8 cellular contexts compared by ENCODE assay signal in genomic region chr2:109612991-109613921, GRCh38. TPM values are rescaled to one million over a fixed set of nuclear protein-coding genes. Genes with fewer than 3 reads are reported as not detected.
A peak's percentile ranks its signal among the peaks of the same experiment; 100 is the strongest.
DNase-seq lines count a peak whose midpoint lies in the region; ATAC-seq and TF ChIP-seq lines count a peak whose summit lies in the region.

No MANE protein-coding gene starts in this region.

- H3K4me2 ChIP-seq in SK-N-SH: peak overlapping the region; percentile 76

- TF ChIP-seq EP300 in SK-N-SH (IDR thresholded peaks at IDR 0.05; ENCODE audit: borderline replicate concordance in 1 of 2, low read depth in 1 of 2, low read length in 1 of 2) (no peak), upper lobe of left lung (IDR thresholded peaks at IDR 0.05) (no peak)

- TF ChIP-seq POLR2A in upper lobe of left lung (IDR thresholded peaks at IDR 0.05): peak in 1 of 4 donors; percentile 79

- H3K4me1 ChIP-seq in SK-N-SH (ENCODE audit: control insufficient read depth in 1 of 2, insufficient read depth in 2 of 2, low read depth in 1 of 2, low read length in 1 of 2) (peaks cover 18 to 34% of the 10 kb centered on the region in 2 experiments; a peak in 3 of 4 replicates), esophagus (ENCODE audit: control insufficient read depth in 2 of 2, insufficient read depth in 2 of 2, low read length in 1 of 2) (peaks cover 0 to 6% of the 10 kb centered on the region in 2 donors), upper lobe of left lung (peaks cover 24 to 48% (median 29%) of the 10 kb centered on the region in 4 donors)

- no peak for TF ChIP-seq RAD21 in SK-N-SH (IDR thresholded peaks at IDR 0.05; ENCODE audit: low read length)

- peaks cover 5% of the 10 kb centered on the region for H4K20me1 ChIP-seq in SK-N-SH (ENCODE audit: insufficient read depth)

- no peak for TF ChIP-seq CTCF in SK-N-SH (IDR thresholded peaks at IDR 0.05)
- TF ChIP-seq CTCF in upper lobe of left lung (IDR thresholded peaks at IDR 0.05): peak in 2 of 6 experiments; percentile 6 to 8

- peak; percentile 2 for DNase-seq in stimulated activated CD4-positive, alpha-beta T cell treated with anti-CD3 and anti-CD28 coated beads, Interleukin-4, amount 100 ng/mL, for 1 hour
- DNase-seq in stimulated activated CD4-positive, alpha-beta T cell treated with anti-CD3 and anti-CD28 coated beads, Interleukin-4, amount 100 ng/mL, for 24 hours: no peak
- DNase-seq in SK-N-SH (peak; percentile 76), midbrain (lab: John Stamatoyannopoulos, UW) (peak; percentile 30), upper lobe of left lung (peak; percentile 30 to 95), OCI-M2 (lab: John Stamatoyannopoulos, UW; ENCODE audit: unreplicated experiment) (no peak)

- CTCF ChIA-PET in SK-N-SH (lab: Yijun Ruan, JAX): interaction anchor here (0.7 to 3.1 kb wide), 7 partner anchors 11 to 608 kb away, joined by 3 to 14 read pairs (median 7); no protein-coding TSS in a partner anchor

- H2AFZ ChIP-seq in SK-N-SH (ENCODE audit: low read depth): peak overlapping the region; percentile 50; the same call in 1 of the 2 replicates

- H3K36me3 ChIP-seq in SK-N-SH (replicated peaks in 1 of 2; ENCODE audit: control insufficient read depth in 1 of 2, insufficient read depth in 2 of 2, low read length in 1 of 2) (peaks cover 0 to 9% of the 10 kb centered on the region in 2 experiments), esophagus (ENCODE audit: control insufficient read depth in 2 of 2, insufficient read depth in 2 of 2, low read length in 1 of 2) (peaks cover 0 to 6% of the 10 kb centered on the region in 2 donors), upper lobe of left lung (no peaks in the 10 kb centered on the region)

- POLR2A ChIA-PET in SK-N-SH (lab: Yijun Ruan, JAX): interaction anchor here (0.6 to 2.4 kb wide), 5 partner anchors 16 to 103 kb away, joined by 3 to 11 read pairs (median 3); no protein-coding TSS in a partner anchor

- no peaks in the 10 kb centered on the region for H3K9me3 ChIP-seq in SK-N-SH
- H3K9me3 ChIP-seq in esophagus (ENCODE audit: control insufficient read depth in 2 of 2, insufficient read depth in 1 of 2, low read depth in 1 of 2, low read length in 1 of 2): no peaks in the 10 kb centered on the region
- no peaks in the 10 kb centered on the region for H3K9me3 ChIP-seq in upper lobe of left lung

- H3K79me2 ChIP-seq in SK-N-SH (ENCODE audit: insufficient read depth): peaks cover 81% of the 10 kb centered on the region

- peaks cover 39% of the 10 kb centered on the region for H3F3A ChIP-seq in SK-N-SH (replicated peaks; ENCODE audit: insufficient read depth)

- peak overlapping the region; percentile 90 to 92 for H3K27ac ChIP-seq in SK-N-SH (ENCODE audit: low read depth in 2 of 2, low read length in 1 of 2)
- H3K27ac ChIP-seq in esophagus (ENCODE audit: low read depth in 2 of 2, low read length in 1 of 2): peak overlapping the region; percentile 99 to 100
- peak overlapping the region; percentile 96 to 99 (median 98) for H3K27ac ChIP-seq in upper lobe of left lung

- H3K4me3 ChIP-seq in SK-N-SH (ENCODE audit: low read depth in 2 of 2, low read length in 1 of 2) (peak overlapping the region; percentile 81 to 84), esophagus (ENCODE audit: low read depth in 1 of 2, low read length in 2 of 2) (peak overlapping the region; percentile 77 to 81), upper lobe of left lung (peak overlapping the region; percentile 21 to 81 (median 70))

- 1% methylated on average over 21 of the region's 83 CpGs for WGBS in SK-N-SH (ENCODE audit: low lambda C conversion rate)
- 1 to 2% methylated on average over 81 to 83 of the region's 83 CpGs for WGBS in esophagus, 2 donors
- 1 to 3% methylated on average over 20 to 42 of the region's 83 CpGs for WGBS in upper lobe of left lung, 2 donors

- peak overlapping the region; percentile 87 for H3K9ac ChIP-seq in SK-N-SH

- H3K27me3 ChIP-seq in SK-N-SH (ENCODE audit: insufficient read depth) (no peaks in the 10 kb centered on the region), esophagus (ENCODE audit: control insufficient read depth in 1 of 2, insufficient read depth in 2 of 2, low read length in 2 of 2) (no peaks in the 10 kb centered on the region), upper lobe of left lung (peaks cover 0 to 14% (median 0%) of the 10 kb centered on the region in 4 donors)

- H3K9me2 ChIP-seq in SK-N-SH: no peaks in the 10 kb centered on the region

- ATAC-seq in HG03045 (IDR thresholded peaks at IDR 0.05; ENCODE audit: unreplicated experiment) (peak; percentile 36), upper lobe of left lung (ENCODE audit: low FRiP score in 2 of 2) (peak; percentile 6 to 75)

TF ChIP-seq in SK-N-SH, 30 proteins besides CTCF, POLR2A, EP300 and RAD21:
- TF ChIP-seq TEAD4 (IDR thresholded peaks at IDR 0.05; ENCODE audit: borderline replicate concordance, insufficient read depth) (0 out of 2 replicates have a peak, but pooled peaks have one; percentile 1), POLR2AphosphoS5 (IDR thresholded peaks at IDR 0.05; ENCODE audit: low read depth, low read length) (peak; percentile 18; the same call in 1 of the 2 replicates), MEF2A (IDR thresholded peaks at IDR 0.05; ENCODE audit: borderline replicate concordance, low read depth) (no peak)

RNA-seq across cellular contexts. Expression of gene SEPTIN10, which starts 0.5 kb away (rescaled TPM):
- polyA plus RNA-seq in SK-N-SH (2012; rRNA removed) (39.1 and 46.5 TPM in 2 replicates), esophagus (10 to 100 TPM; 44.8 to 45.9 TPM)
- 61.3 and 64.1 TPM in 2 replicates for polyA plus RNA-seq in SK-N-SH (2012; cell fraction: cytosol; rRNA removed)
- 21.0 and 32.9 TPM in 2 replicates for polyA plus RNA-seq in SK-N-SH (2012; cell fraction: nucleus; rRNA removed)
- total RNA-seq in upper lobe of left lung: 100 to 1,000 TPM in 1 of 6 donors, 10 to 100 TPM in 5; 60.8 to 135 (median 88.5) TPM

RNA-seq across cellular contexts. Expression of gene SOWAHC, which starts 0.9 kb away (rescaled TPM):
- polyA plus RNA-seq in SK-N-SH (2012; rRNA removed) (2.4 and 2.9 TPM in 2 replicates), esophagus (10 to 100 TPM; 23.3 to 28.7 TPM)
- 3.1 and 3.4 TPM in 2 replicates for polyA plus RNA-seq in SK-N-SH (2012; cell fraction: cytosol; rRNA removed)
- polyA plus RNA-seq in SK-N-SH (2012; cell fraction: nucleus; rRNA removed): 2.2 and 2.4 TPM in 2 replicates
- 10 to 100 TPM; 17.8 to 30.7 (median 24.7) TPM for total RNA-seq in upper lobe of left lung

Comparison
In these comparisons a context has a peak if more than half of its experiments do, and no peak if none do; other contexts are left out.
1. DNase-seq: peak in stimulated activated CD4-positive, alpha-beta T cell treated with anti-CD3 and anti-CD28 coated beads, Interleukin-4, amount 100 ng/mL, for 1 hour (single experiment), SK-N-SH (single experiment), midbrain (single experiment) and upper lobe of left lung (2 of 2); none in stimulated activated CD4-positive, alpha-beta T cell treated with anti-CD3 and anti-CD28 coated beads, Interleukin-4, amount 100 ng/mL, for 24 hours (single experiment) and OCI-M2 (single experiment).
2. Peak in every context shown above with its lines, with median percentiles within 50 percentile points of each other: H3K27ac ChIP-seq and H3K4me3 ChIP-seq.